In the genomic region with DNA sequence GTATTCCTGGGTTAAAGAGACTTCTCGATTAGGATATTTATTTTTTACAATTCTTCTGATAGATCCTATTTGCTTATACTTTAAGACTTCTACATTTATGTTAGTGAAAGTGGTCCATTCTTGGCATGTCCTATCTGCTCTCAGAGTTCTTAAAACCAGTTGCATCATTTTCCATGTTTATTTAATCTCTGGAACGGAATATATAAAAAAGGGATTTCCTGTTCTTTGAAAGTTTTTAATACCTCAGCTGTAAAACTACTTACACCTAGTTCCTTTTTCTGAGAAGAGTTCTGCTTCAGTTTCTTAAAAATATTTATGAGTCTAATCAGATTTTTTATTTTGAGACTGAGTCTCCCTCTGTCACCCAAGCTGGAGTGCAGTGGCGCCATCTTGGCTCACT, we compare ENCODE assay signal across 1 cellular context.
TF ChIP-seq lines count a peak whose summit lies in the region.

No MANE protein-coding gene starts in this region.

TF ChIP-seq in IMR-90, 13 proteins besides CTCF, POLR2A, EP300 and RAD21:
- TF ChIP-seq USF2 (IDR thresholded peaks at IDR 0.05; ENCODE audit: low read depth, low read length): no peak
- no peak for TF ChIP-seq MAFK (IDR thresholded peaks at IDR 0.05; ENCODE audit: low read depth, low read length)
- no peak for TF ChIP-seq SMC3 (IDR thresholded peaks at IDR 0.05; ENCODE audit: low read depth, low read length)
- no peak for TF ChIP-seq CHD1 (IDR thresholded peaks at IDR 0.05; ENCODE audit: low read depth, low read length)
- TF ChIP-seq RCOR1 (IDR thresholded peaks at IDR 0.05; ENCODE audit: insufficient replicate concordance, low read length): no peak
- TF ChIP-seq CEBPB (IDR thresholded peaks at IDR 0.05; ENCODE audit: low read depth, low read length): 0 out of 2 replicates have a peak, but pooled peaks have one; percentile 2
TF ChIP-seq in IMR-90: peak in this region for 1.
